In the genomic region with DNA sequence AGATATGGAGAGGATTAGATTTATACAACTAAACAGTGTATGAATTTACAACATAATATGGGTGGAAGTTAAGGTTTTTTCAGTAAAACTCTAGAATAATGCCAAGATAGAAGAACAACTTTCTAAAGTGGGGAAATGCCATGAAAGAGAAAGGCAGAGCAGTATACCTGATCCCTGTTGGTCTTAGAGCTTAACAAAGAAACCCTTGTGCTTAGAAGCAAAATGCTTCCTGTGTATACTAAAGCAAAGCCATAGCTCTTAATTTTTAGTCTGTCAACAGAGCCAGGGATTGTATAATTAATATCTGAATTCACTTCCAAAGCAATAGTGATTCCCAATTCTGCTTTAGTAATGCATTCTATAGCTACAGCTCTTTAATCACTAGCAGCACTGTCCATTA, we compare ENCODE assay signal across 2 cellular contexts.
TF ChIP-seq lines count a peak whose summit lies in the region.

No MANE protein-coding gene starts in this region.

TF ChIP-seq in HepG2, 621 proteins besides CTCF, POLR2A, EP300 and RAD21:
- TF ChIP-seq YEATS4 (CRISPR knock-in tag; IDR thresholded peaks at IDR 0.05; ENCODE audit: borderline replicate concordance), result no peak
- peak; percentile 18 for TF ChIP-seq ASH2L (IDR thresholded peaks at IDR 0.05; ENCODE audit: insufficient read length, low read depth, low read length)
- TF ChIP-seq ZNF605 (CRISPR knock-in tag; IDR thresholded peaks at IDR 0.05), result no peak
- no peak for TF ChIP-seq TP53 (CRISPR knock-in tag; conservative IDR thresholded peaks at IDR 0.05)
- no peak for TF ChIP-seq HNRNPLL (IDR thresholded peaks at IDR 0.05; ENCODE audit: low read depth, low read length, poor library complexity, severe bottlenecking)
- TF ChIP-seq ZNF34 (CRISPR knock-in tag; IDR thresholded peaks at IDR 0.05; ENCODE audit: borderline replicate concordance), result no peak
- TF ChIP-seq AKAP8 (CRISPR knock-in tag; IDR thresholded peaks at IDR 0.05), result no peak
- TF ChIP-seq ZNF496 (CRISPR knock-in tag; IDR thresholded peaks at IDR 0.05; ENCODE audit: insufficient replicate concordance), result no peak
- TF ChIP-seq, protein P1, sequence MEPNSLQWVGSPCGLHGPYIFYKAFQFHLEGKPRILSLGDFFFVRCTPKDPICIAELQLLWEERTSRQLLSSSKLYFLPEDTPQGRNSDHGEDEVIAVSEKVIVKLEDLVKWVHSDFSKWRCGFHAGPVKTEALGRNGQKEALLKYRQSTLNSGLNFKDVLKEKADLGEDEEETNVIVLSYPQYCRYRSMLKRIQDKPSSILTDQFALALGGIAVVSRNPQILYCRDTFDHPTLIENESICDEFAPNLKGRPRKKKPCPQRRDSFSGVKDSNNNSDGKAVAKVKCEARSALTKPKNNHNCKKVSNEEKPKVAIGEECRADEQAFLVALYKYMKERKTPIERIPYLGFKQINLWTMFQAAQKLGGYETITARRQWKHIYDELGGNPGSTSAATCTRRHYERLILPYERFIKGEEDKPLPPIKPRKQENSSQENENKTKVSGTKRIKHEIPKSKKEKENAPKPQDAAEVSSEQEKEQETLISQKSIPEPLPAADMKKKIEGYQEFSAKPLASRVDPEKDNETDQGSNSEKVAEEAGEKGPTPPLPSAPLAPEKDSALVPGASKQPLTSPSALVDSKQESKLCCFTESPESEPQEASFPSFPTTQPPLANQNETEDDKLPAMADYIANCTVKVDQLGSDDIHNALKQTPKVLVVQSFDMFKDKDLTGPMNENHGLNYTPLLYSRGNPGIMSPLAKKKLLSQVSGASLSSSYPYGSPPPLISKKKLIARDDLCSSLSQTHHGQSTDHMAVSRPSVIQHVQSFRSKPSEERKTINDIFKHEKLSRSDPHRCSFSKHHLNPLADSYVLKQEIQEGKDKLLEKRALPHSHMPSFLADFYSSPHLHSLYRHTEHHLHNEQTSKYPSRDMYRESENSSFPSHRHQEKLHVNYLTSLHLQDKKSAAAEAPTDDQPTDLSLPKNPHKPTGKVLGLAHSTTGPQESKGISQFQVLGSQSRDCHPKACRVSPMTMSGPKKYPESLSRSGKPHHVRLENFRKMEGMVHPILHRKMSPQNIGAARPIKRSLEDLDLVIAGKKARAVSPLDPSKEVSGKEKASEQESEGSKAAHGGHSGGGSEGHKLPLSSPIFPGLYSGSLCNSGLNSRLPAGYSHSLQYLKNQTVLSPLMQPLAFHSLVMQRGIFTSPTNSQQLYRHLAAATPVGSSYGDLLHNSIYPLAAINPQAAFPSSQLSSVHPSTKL (CRISPR knock-in tag; IDR thresholded peaks at IDR 0.05), result 0 out of 2 replicates have a peak, but pooled peaks have one; percentile 16
- TF ChIP-seq, protein P2, sequence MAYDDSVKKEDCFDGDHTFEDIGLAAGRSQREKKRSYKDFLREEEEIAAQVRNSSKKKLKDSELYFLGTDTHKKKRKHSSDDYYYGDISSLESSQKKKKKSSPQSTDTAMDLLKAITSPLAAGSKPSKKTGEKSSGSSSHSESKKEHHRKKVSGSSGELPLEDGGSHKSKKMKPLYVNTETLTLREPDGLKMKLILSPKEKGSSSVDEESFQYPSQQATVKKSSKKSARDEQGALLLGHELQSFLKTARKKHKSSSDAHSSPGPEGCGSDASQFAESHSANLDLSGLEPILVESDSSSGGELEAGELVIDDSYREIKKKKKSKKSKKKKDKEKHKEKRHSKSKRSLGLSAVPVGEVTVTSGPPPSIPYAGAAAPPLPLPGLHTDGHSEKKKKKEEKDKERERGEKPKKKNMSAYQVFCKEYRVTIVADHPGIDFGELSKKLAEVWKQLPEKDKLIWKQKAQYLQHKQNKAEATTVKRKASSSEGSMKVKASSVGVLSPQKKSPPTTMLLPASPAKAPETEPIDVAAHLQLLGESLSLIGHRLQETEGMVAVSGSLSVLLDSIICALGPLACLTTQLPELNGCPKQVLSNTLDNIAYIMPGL (CRISPR knock-in tag; IDR thresholded peaks at IDR 0.05; ENCODE audit: borderline replicate concordance in 1 of 2, low read depth in 1 of 2), result no peak
- no peak for TF ChIP-seq TEAD2 (CRISPR knock-in tag; IDR thresholded peaks at IDR 0.05)
TF ChIP-seq in HepG2: peak in this region for 2.

TF ChIP-seq in H1, 55 proteins besides CTCF, POLR2A, EP300 and RAD21:
- TF ChIP-seq POU5F1 (IDR thresholded peaks at IDR 0.05; ENCODE audit: low read depth, low read length) (no peak), FOSL1 (IDR thresholded peaks at IDR 0.05; ENCODE audit: insufficient read depth, low read depth, low read length) (no peak), RBBP5 (IDR thresholded peaks at IDR 0.05; ENCODE audit: borderline replicate concordance, low read depth, low read length) (no peak), CHD1 (IDR thresholded peaks at IDR 0.05; ENCODE audit: low read depth, low read length) (no peak), BACH1 (IDR thresholded peaks at IDR 0.05; ENCODE audit: low read length) (no peak), SP2 (IDR thresholded peaks at IDR 0.05; ENCODE audit: low read length) (no peak), BCL11A (IDR thresholded peaks at IDR 0.05; ENCODE audit: low read depth in 2 of 2, low read length in 2 of 2) (no peak), PHF8 (conservative IDR thresholded peaks at IDR 0.05; ENCODE audit: low read depth, low read length) (no peak), GABPA (IDR thresholded peaks at IDR 0.05; ENCODE audit: borderline replicate concordance, insufficient read depth, low read length) (no peak), RFX5 (IDR thresholded peaks at IDR 0.05; ENCODE audit: borderline replicate concordance, low read depth, low read length) (no peak), ASH2L (IDR thresholded peaks at IDR 0.05; ENCODE audit: low read length) (no peak), CBX5 (IDR thresholded peaks at IDR 0.05; ENCODE audit: low read depth, low read length) (no peak)
- TF ChIP-seq, protein P3, sequence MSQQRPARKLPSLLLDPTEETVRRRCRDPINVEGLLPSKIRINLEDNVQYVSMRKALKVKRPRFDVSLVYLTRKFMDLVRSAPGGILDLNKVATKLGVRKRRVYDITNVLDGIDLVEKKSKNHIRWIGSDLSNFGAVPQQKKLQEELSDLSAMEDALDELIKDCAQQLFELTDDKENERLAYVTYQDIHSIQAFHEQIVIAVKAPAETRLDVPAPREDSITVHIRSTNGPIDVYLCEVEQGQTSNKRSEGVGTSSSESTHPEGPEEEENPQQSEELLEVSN (IDR thresholded peaks at IDR 0.05), result no peak
- TF ChIP-seq, protein P4, sequence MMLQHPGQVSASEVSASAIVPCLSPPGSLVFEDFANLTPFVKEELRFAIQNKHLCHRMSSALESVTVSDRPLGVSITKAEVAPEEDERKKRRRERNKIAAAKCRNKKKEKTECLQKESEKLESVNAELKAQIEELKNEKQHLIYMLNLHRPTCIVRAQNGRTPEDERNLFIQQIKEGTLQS (IDR thresholded peaks at IDR 0.05; ENCODE audit: insufficient read depth, low read depth, low read length), result no peak
